Comparison of ENCODE assay signal across 8 cellular contexts in genomic region chr1:31788138-31788824, GRCh38. TPM values are rescaled to one million over a fixed set of nuclear protein-coding genes. Genes with fewer than 3 reads are reported as not detected.
DNase-seq lines count a peak whose midpoint lies in the region; ATAC-seq and TF ChIP-seq lines count a peak whose summit lies in the region.

No MANE protein-coding gene starts in this region.

- H3K9me3 Mint-ChIP-seq in activated CD4-positive, alpha-beta T cell treated with anti-CD3 and anti-CD28 coated beads, Interleukin-2, amount 10 ng/mL, durations not matched to agents 7 days and 5 days: no peaks in the 10 kb centered on the region

- intact Hi-C loops in left lung (cut with DNase I): loop anchor here in 1 of 2 donors (5.0 to 10.0 kb wide), 2 partner anchors 126 to 213 kb away; partner anchors contain the start of gene TINAGL1

- ATAC-seq in GM18517 (IDR thresholded peaks at IDR 0.05; ENCODE audit: unreplicated experiment) (peak; percentile 59), HG03097 (IDR thresholded peaks at IDR 0.05; ENCODE audit: low FRiP score, unreplicated experiment) (peak; percentile 47), left lung (peak; percentile 93)

- H3K27ac Mint-ChIP-seq in activated CD4-positive, alpha-beta T cell treated with anti-CD3 and anti-CD28 coated beads, Interleukin-2, amount 10 ng/mL, durations not matched to agents 7 days and 5 days: peak overlapping the region; percentile 93

- no peak for TF ChIP-seq CTCF in left lung (IDR thresholded peaks at IDR 0.05)

- no peaks in the 10 kb centered on the region for H3K36me3 ChIP-seq in left lung

- peak overlapping the region; percentile 80 for H3K4me3 Mint-ChIP-seq in activated CD4-positive, alpha-beta T cell treated with anti-CD3 and anti-CD28 coated beads, Interleukin-2, amount 10 ng/mL, durations not matched to agents 7 days and 5 days

- peak overlapping the region; percentile 62 to 66 for H3K4me3 ChIP-seq in left lung

- peaks cover 0 to 5% of the 10 kb centered on the region in 2 donors for H3K27me3 ChIP-seq in left lung

- no peaks in the 10 kb centered on the region for H3K9me3 ChIP-seq in left lung

- H3K27me3 Mint-ChIP-seq in activated CD4-positive, alpha-beta T cell treated with anti-CD3 and anti-CD28 coated beads, Interleukin-2, amount 10 ng/mL, durations not matched to agents 7 days and 5 days: no peaks in the 10 kb centered on the region

- peak overlapping the region; percentile 69 to 92 for H3K27ac ChIP-seq in left lung

- peaks cover 13% of the 10 kb centered on the region for H3K4me1 Mint-ChIP-seq in activated CD4-positive, alpha-beta T cell treated with anti-CD3 and anti-CD28 coated beads, Interleukin-2, amount 10 ng/mL, durations not matched to agents 7 days and 5 days

- CTCF ChIA-PET in activated CD4-positive, alpha-beta T cell treated with anti-CD3 and anti-CD28 coated beads, Interleukin-2, amount 10 ng/mL, durations not matched to agents 7 days and 5 days (lab: Charles Lee): interaction anchor here (0.6 to 5.6 kb wide), 28 partner anchors 10 to 217 kb away, joined by 3 to 44 read pairs (median 5); partner anchors contain the start of genes ADGRB2, PEF1 and SPOCD1

- POLR2A ChIA-PET in activated CD4-positive, alpha-beta T cell treated with anti-CD3 and anti-CD28 coated beads, Interleukin-2, amount 10 ng/mL, durations not matched to agents 7 days and 5 days (lab: Charles Lee): no interaction called here

- H3K36me3 Mint-ChIP-seq in activated CD4-positive, alpha-beta T cell treated with anti-CD3 and anti-CD28 coated beads, Interleukin-2, amount 10 ng/mL, durations not matched to agents 7 days and 5 days (ENCODE audit: low read depth): no peaks in the 10 kb centered on the region

- peaks cover 0 to 18% of the 10 kb centered on the region in 2 donors for H3K4me1 ChIP-seq in left lung

- DNase-seq in A172 (ENCODE audit: low spot score) (peak; percentile 71), NCI-H524 treated with DMSO at 0.1 percent for 48 hours (lab: John Stamatoyannopoulos, UW) (peak; percentile 56), dedifferentiated amniotic fluid mesenchymal stem cell (ENCODE audit: extremely low spot score) (peak; percentile 78), left lung (peak; percentile 93 to 95)
- DNase-seq in activated CD4-positive, alpha-beta T cell treated with anti-CD3 and anti-CD28 coated beads, Interleukin-2, amount 10 ng/mL, durations not matched to agents 7 days and 5 days: peak; percentile 93
- peak; percentile 93 to 97 for DNase-seq in stimulated activated CD4-positive, alpha-beta T cell treated with anti-CD3 and anti-CD28 coated beads, Interleukin-2, amount 100 ng/mL, for 24 hours

RNA-seq across cellular contexts. Expression of gene ADGRB2, which starts 24.1 kb away (rescaled TPM):
- 11.3 and 20.9 TPM in 2 replicates for total RNA-seq in A172 (2014; rRNA removed; shearing (Covaris generic))
- under 1 TPM; 0.27 to 0.31 TPM for total RNA-seq in activated CD4-positive, alpha-beta T cell treated with anti-CD3 and anti-CD28 coated beads, Interleukin-2, amount 10 ng/mL, durations not matched to agents 7 days and 5 days
- total RNA-seq in left lung: 1 to 10 TPM; 1.8 to 6.4 TPM

RNA-seq across cellular contexts. Expression of gene SPOCD1, which starts 27.5 kb away (rescaled TPM):
- total RNA-seq in A172 (2014; rRNA removed; shearing (Covaris generic)): 5.7 and 6.9 TPM in 2 replicates
- total RNA-seq in activated CD4-positive, alpha-beta T cell treated with anti-CD3 and anti-CD28 coated beads, Interleukin-2, amount 10 ng/mL, durations not matched to agents 7 days and 5 days: under 1 TPM; 0.08 to 0.25 TPM
- total RNA-seq in left lung: 10 to 100 TPM in 1 of 2 donors, 1 to 10 TPM in 1; 7.8 to 10.9 TPM

Comparison
In these comparisons a context has a peak if more than half of its experiments do, and no peak if none do; other contexts are left out.
1. Peak in every context shown above with its lines: DNase-seq, ATAC-seq, H3K4me3 ChIP-seq and H3K27ac ChIP-seq.